Comparison of ENCODE assay signal across 7 cellular contexts in genomic region chr9:98290411-98290810, GRCh38.
"Had no signal": no experiment of that assay in that cellular context is flagged by ENCODE, and none has a peak within 500 bp of the region (broad histone marks: within the 10 kb centered on the region; RNA-seq: fewer than 3 reads in every experiment).

No MANE protein-coding gene starts in this region.

- H3K27ac ChIP-seq: HL-60 had no signal

- H3K4me1 Mint-ChIP-seq: IgD-negative memory B cell had no signal

- H3K9me3 Mint-ChIP-seq: HFFc6, IgD-negative memory B cell had no signal

- H3K27ac Mint-ChIP-seq: HFFc6, IgD-negative memory B cell had no signal

- H3K36me3 Mint-ChIP-seq: IgD-negative memory B cell had no signal

- H3K27me3 Mint-ChIP-seq: IgD-negative memory B cell had no signal

- H3K4me1 ChIP-seq: HAP-1 had no signal

- H3K4me3 Mint-ChIP-seq: HFFc6, IgD-negative memory B cell had no signal

- DNase-seq: GOT3, H7, HFFc6, KBM-7 had no signal

- H3K9me3 ChIP-seq: HAP-1 had no signal

- H3K36me3 ChIP-seq: HAP-1 had no signal

- H3K4me3 ChIP-seq: HAP-1 had no signal
